In the genomic region with DNA sequence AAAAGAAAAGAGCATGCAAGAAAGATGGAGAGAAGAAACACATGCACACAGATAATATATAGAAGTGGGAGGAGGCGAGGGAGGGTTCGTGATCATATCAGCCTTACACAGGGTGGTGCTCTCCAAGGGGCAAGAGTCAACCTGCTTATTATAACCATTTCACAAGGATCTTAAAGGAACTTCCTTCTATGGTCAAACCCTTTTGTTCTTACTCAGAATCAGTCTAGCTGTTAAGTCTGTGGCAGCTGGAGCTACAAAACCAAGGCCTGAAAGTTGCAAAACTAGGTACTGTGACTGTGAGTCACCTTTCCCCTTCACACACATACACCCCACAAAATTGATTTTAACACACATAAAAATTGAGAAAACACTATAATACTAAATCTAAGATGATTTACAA, we compare ENCODE assay signal across 8 cellular contexts. TPM values are rescaled to one million over a fixed set of nuclear protein-coding genes. Genes with fewer than 3 reads are reported as not detected.
DNase-seq lines count a peak whose midpoint lies in the region; ATAC-seq lines count a peak whose summit lies in the region.

No MANE protein-coding gene starts in this region.

- peaks cover 21% of the 10 kb centered on the region for H3K4me1 ChIP-seq in adipocyte (ENCODE audit: control insufficient read depth, insufficient read depth, low read length)

- no peaks in the 10 kb centered on the region for H3K27me3 ChIP-seq in adipocyte (replicated peaks; ENCODE audit: control insufficient read depth, insufficient read depth, low read length)

- peak overlapping the region; percentile 30 for H3K9ac ChIP-seq in adipocyte (ENCODE audit: low read length)

- H3K4me3 ChIP-seq in adipocyte (ENCODE audit: low read length): no peak overlapping the region

- DNase-seq in Kasumi-1 (lab: John Stamatoyannopoulos, UW): peak; percentile 60 to 71
- peak; percentile 69 for DNase-seq in adipocyte (ENCODE audit: low read depth)
- peak; percentile 11 to 33 for DNase-seq in stimulated activated CD4-positive, alpha-beta T cell treated with anti-CD3 and anti-CD28 coated beads, Interleukin-4, amount 100 ng/mL, for 4 hours
- DNase-seq in NCI-H2196 treated with DMSO at 0.1 percent for 48 hours (lab: John Stamatoyannopoulos, UW; ENCODE audit: unreplicated experiment): no peak
- no peak for DNase-seq in HK-2 (ENCODE audit: unreplicated experiment)
- DNase-seq in A172 (ENCODE audit: low spot score): no peak

- no peaks in the 10 kb centered on the region for H3K36me3 ChIP-seq in adipocyte (ENCODE audit: control insufficient read depth, insufficient read depth, low read length, severe bottlenecking)

- H3K9me3 ChIP-seq in adipocyte (ENCODE audit: control insufficient read depth, low read length): no peaks in the 10 kb centered on the region

- peak; percentile 91 for ATAC-seq in GM18499 (IDR thresholded peaks at IDR 0.05; ENCODE audit: insufficient read depth, unreplicated experiment)
- peak; percentile 82 for ATAC-seq in GM21737 (IDR thresholded peaks at IDR 0.05; ENCODE audit: unreplicated experiment)

RNA-seq across cellular contexts. Expression of a gene that starts 18.5 kb away (rescaled TPM):
- 3.2 and 4.1 TPM in 2 replicates for total RNA-seq in A172 (2014; rRNA removed; shearing (Covaris generic))

RNA-seq across cellular contexts. Expression of a gene that starts 39.2 kb away (rescaled TPM):
- total RNA-seq in A172 (2014; rRNA removed; shearing (Covaris generic)): not detected in 2 replicates

Comparison
In these comparisons a context has a peak if more than half of its experiments do, and no peak if none do; other contexts are left out.
1. DNase-seq: peak in Kasumi-1 (2 of 2), adipocyte (single experiment) and stimulated activated CD4-positive, alpha-beta T cell treated with anti-CD3 and anti-CD28 coated beads, Interleukin-4, amount 100 ng/mL, for 4 hours (2 of 2); none in NCI-H2196 treated with DMSO at 0.1 percent for 48 hours (single experiment), HK-2 (single experiment) and A172 (single experiment).